In genomic region chr11:6420677-6421076, GRCh38 we compare ENCODE assay signal across 26 cellular contexts. TPM values are rescaled to one million over a fixed set of nuclear protein-coding genes. Genes with fewer than 3 reads are reported as not detected.
"Had no signal": no experiment of that assay in that cellular context is flagged by ENCODE, and none has a peak within 500 bp of the region (broad histone marks: within the 10 kb centered on the region; RNA-seq: fewer than 3 reads in every experiment).

No MANE protein-coding gene starts in this region.

- H3K27me3 ChIP-seq: ascending aorta, brain microvascular endothelial cell, gastroesophageal sphincter, right atrium auricular region, upper lobe of left lung, vagina had no signal

- H3K36me3 ChIP-seq: ascending aorta, brain microvascular endothelial cell, gastroesophageal sphincter, right atrium auricular region, upper lobe of left lung, vagina had no signal

- H3K4me3 Mint-ChIP-seq: activated CD4-positive, alpha-beta T cell treated with anti-CD3 and anti-CD28 coated beads, Interleukin-2, amount 10 ng/mL, durations not matched to agents 24 days and 14 days; activated CD8-positive, alpha-beta T cell treated with anti-CD3 and anti-CD28 coated beads for 36 hours; effector memory CD8-positive, alpha-beta T cell; T-helper 17 cell had no signal

- DNase-seq: activated CD4-positive, alpha-beta T cell treated with anti-CD3 and anti-CD28 coated beads, Interleukin-2, amount 10 ng/mL, durations not matched to agents 24 days and 14 days; activated CD4-positive, CD25-positive, alpha-beta regulatory T cell treated with anti-CD3 and anti-CD28 coated beads, Interleukin-2, amount 50 U/mL, for 72 hours; activated CD8-positive, alpha-beta T cell treated with anti-CD3 and anti-CD28 coated beads for 36 hours; activated effector memory CD4-positive, alpha-beta T cell treated with Interleukin-2 at 50 U/mL for 16 hours; activated naive CD4-positive, alpha-beta T cell treated with Interleukin-2 at 50 U/mL for 16 hours; activated naive CD8-positive, alpha-beta T cell treated with anti-CD3 and anti-CD28 coated beads for 36 hours; brain microvascular endothelial cell; cortex of kidney; effector memory CD8-positive, alpha-beta T cell; erythroblast; hippocampal formation; left cardiac atrium; left ventricle myocardium superior; stimulated activated CD4-positive, alpha-beta T cell treated with anti-CD3 and anti-CD28 coated beads, Interleukin-1b, Interleukin-23, amount 100 ng/mL, for 48 hours; stimulated activated CD4-positive, alpha-beta T cell treated with anti-CD3 and anti-CD28 coated beads, Interleukin-4, amount 100 ng/mL, for 4 hours; stimulated activated CD8-positive, alpha-beta memory T cell treated with anti-CD3 and anti-CD28 coated beads, Interleukin-4, amount 100 ng/mL, for 48 hours; stimulated activated naive CD8-positive, alpha-beta T cell treated with anti-CD3 and anti-CD28 coated beads, Interleukin-15, amount 100 ng/mL, for 72 hours; substantia nigra; T-helper 17 cell had no signal

- H3K4me1 Mint-ChIP-seq: stimulated activated naive CD8-positive, alpha-beta T cell treated with anti-CD3 and anti-CD28 coated beads, Interleukin-15, amount 100 ng/mL, for 72 hours had no signal

- H3K36me3 Mint-ChIP-seq: activated naive CD8-positive, alpha-beta T cell treated with anti-CD3 and anti-CD28 coated beads for 36 hours; stimulated activated memory B cell treated with anti-CD40 and anti-IgM and Interleukin-4, amounts not matched to agents 10 μg/mL and 1 μg/mL and 100 μg/mL, for 72 hours had no signal

- H3K9me3 Mint-ChIP-seq: activated CD4-positive, alpha-beta T cell treated with anti-CD3 and anti-CD28 coated beads, Interleukin-2, amount 10 ng/mL, durations not matched to agents 24 days and 14 days; activated CD8-positive, alpha-beta T cell treated with anti-CD3 and anti-CD28 coated beads for 36 hours; activated naive CD8-positive, alpha-beta T cell treated with anti-CD3 and anti-CD28 coated beads for 36 hours; effector memory CD8-positive, alpha-beta T cell; stimulated activated memory B cell treated with anti-CD40 and anti-IgM and Interleukin-4, amounts not matched to agents 10 μg/mL and 1 μg/mL and 100 μg/mL, for 72 hours; stimulated activated naive CD8-positive, alpha-beta T cell treated with anti-CD3 and anti-CD28 coated beads, Interleukin-15, amount 100 ng/mL, for 72 hours had no signal

- H3K27ac ChIP-seq: brain microvascular endothelial cell had no signal

- ATAC-seq: activated CD8-positive, alpha-beta T cell treated with anti-CD3 and anti-CD28 coated beads for 36 hours; effector memory CD8-positive, alpha-beta T cell; gastroesophageal sphincter; left cardiac atrium; left ventricle myocardium superior; stimulated activated memory B cell treated with anti-CD40 and anti-IgM and Interleukin-4, amounts not matched to agents 10 μg/mL and 1 μg/mL and 100 μg/mL, for 72 hours; stimulated activated naive CD8-positive, alpha-beta T cell treated with anti-CD3 and anti-CD28 coated beads, Interleukin-15, amount 100 ng/mL, for 72 hours; T-helper 17 cell had no signal

- H3K4me3 ChIP-seq: gastroesophageal sphincter, right atrium auricular region had no signal

- H3K27ac Mint-ChIP-seq: activated CD4-positive, alpha-beta T cell treated with anti-CD3 and anti-CD28 coated beads, Interleukin-2, amount 10 ng/mL, durations not matched to agents 24 days and 14 days; activated CD8-positive, alpha-beta T cell treated with anti-CD3 and anti-CD28 coated beads for 36 hours; activated naive CD8-positive, alpha-beta T cell treated with anti-CD3 and anti-CD28 coated beads for 36 hours; effector memory CD8-positive, alpha-beta T cell; stimulated activated memory B cell treated with anti-CD40 and anti-IgM and Interleukin-4, amounts not matched to agents 10 μg/mL and 1 μg/mL and 100 μg/mL, for 72 hours; stimulated activated naive CD8-positive, alpha-beta T cell treated with anti-CD3 and anti-CD28 coated beads, Interleukin-15, amount 100 ng/mL, for 72 hours had no signal

- H3K9me3 ChIP-seq: ascending aorta, gastroesophageal sphincter, right atrium auricular region, upper lobe of left lung, vagina had no signal

RNA-seq across cellular contexts. Expression of gene HPX, which starts 20.1 kb away (rescaled TPM):
- total RNA-seq: activated CD4-positive, alpha-beta T cell treated with anti-CD3 and anti-CD28 coated beads, Interleukin-2, amount 10 ng/mL, durations not matched to agents 24 days and 14 days; activated CD8-positive, alpha-beta T cell treated with anti-CD3 and anti-CD28 coated beads for 36 hours; activated naive CD8-positive, alpha-beta T cell treated with anti-CD3 and anti-CD28 coated beads for 36 hours; left ventricle myocardium superior; lung microvascular endothelial cell had no signal
